10 cellular contexts compared by ENCODE assay signal in the genomic region with DNA sequence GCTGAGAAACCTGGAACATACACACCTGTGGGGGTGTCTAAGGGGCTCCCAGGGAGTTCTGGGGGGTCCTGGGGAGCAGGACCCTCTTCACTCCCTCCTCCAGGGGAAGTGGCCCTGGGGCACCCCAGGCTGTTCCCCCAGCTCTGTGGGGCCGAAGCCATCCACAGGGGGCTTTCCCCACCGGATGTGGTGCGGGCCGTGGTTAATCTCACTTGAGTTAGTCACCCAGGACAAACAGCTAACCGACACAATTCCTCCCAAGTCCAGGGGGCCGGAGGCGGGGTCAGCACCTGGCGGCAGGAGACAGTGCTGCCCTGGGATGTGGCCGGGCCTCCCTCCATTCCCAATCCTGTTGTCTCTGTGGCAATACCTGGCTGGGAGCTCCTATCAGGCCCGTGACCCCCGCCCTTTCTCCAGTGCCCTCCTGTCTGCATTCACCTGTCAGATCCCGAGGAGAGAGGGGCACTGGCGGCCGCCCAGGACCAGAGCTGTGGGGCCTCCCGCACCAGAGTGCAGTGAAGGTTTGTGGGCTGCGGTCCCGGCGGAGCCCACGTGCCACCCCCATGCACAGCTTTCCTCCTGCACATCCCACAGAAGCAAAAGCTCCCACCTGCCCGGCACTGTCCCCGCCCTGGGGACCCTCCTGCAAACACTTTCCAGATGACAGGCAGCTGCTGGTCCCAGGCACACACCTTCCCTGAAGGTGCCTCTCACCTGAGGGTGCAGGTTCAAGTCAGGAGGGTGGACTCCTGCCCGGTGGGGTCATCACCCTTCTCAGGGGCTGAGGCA. TPM values are rescaled to one million over a fixed set of nuclear protein-coding genes. Genes with fewer than 3 reads are reported as not detected.
A peak's percentile ranks its signal among the peaks of the same experiment; 100 is the strongest.
DNase-seq lines count a peak whose midpoint lies in the region; ATAC-seq and TF ChIP-seq lines count a peak whose summit lies in the region.
"Had no signal": no experiment of that assay in that cellular context is flagged by ENCODE, and none has a peak within 500 bp of the region (broad histone marks: within the 10 kb centered on the region; RNA-seq: fewer than 3 reads in every experiment).

No MANE protein-coding gene starts in this region.

- H3K27ac ChIP-seq in esophagus squamous epithelium, result no peak overlapping the region

- 20% methylated on average over 1 of the region's 22 CpGs; no CpG with 5 or more reads in 1 of the 2 donors for WGBS in esophagus squamous epithelium, 2 donors

- in situ Hi-C loops in ACHN (cut with HindIII; ENCODE audit: low pct_ligation_motif_present, low pct_unique_long_range_greater_than_20kb, low sequenced_read_pairs), result no loop called here
- in situ Hi-C loops in GM13976 (cut with MboI; ENCODE audit: low sequenced_read_pairs, unreplicated experiment), result no loop called here

- peaks cover 0 to 57% (median 0%) of the 10 kb centered on the region in 4 donors for H3K27me3 ChIP-seq in esophagus squamous epithelium

- no peak for TF ChIP-seq POLR2A in esophagus squamous epithelium (IDR thresholded peaks at IDR 0.05)

- no peak for ATAC-seq in GM21526 (IDR thresholded peaks at IDR 0.05; ENCODE audit: low FRiP score, unreplicated experiment)
- no peak for ATAC-seq in HG03196 (IDR thresholded peaks at IDR 0.05; ENCODE audit: unreplicated experiment)
- no peak for ATAC-seq in GM18517 (IDR thresholded peaks at IDR 0.05; ENCODE audit: unreplicated experiment)

- no peak overlapping the region for H3K4me3 ChIP-seq in esophagus squamous epithelium

- H3K36me3 ChIP-seq in esophagus squamous epithelium, result no peaks in the 10 kb centered on the region

- H3K9me3 ChIP-seq in esophagus squamous epithelium, result no peaks in the 10 kb centered on the region

- intact Hi-C loops in esophagus squamous epithelium (cut with DNase I), result no loop called here

- peaks cover 0 to 21% (median 0%) of the 10 kb centered on the region in 3 donors for H3K4me1 ChIP-seq in esophagus squamous epithelium

- TF ChIP-seq CTCF in GM13976 (IDR thresholded peaks at IDR 0.05; ENCODE audit: borderline replicate concordance, control extremely low read depth, extremely low read depth, insufficient read depth, missing control alignments) (no peak), esophagus squamous epithelium (IDR thresholded peaks at IDR 0.05) (no peak)

- DNase-seq in ACHN (peak; percentile 78), GM13976 (ENCODE audit: low spot score) (peak; percentile 56), UCSD-AML1 (lab: John Stamatoyannopoulos, UW; ENCODE audit: unreplicated experiment) (peak; percentile 36), iPS-NIHi11 (ENCODE audit: low spot score) (peak; percentile 26), esophagus squamous epithelium (lab: John Stamatoyannopoulos, UW) (no peak)
- DNase-seq: effector CD8-positive, alpha-beta T cell; GDM1 had no signal

RNA-seq across cellular contexts. Expression of a gene that starts 5.2 kb away (rescaled TPM):
- total RNA-seq in esophagus squamous epithelium, result 1 to 10 TPM in 1 of 4 donors, under 1 TPM in 1, not detected in 2; under 0.01 to 1.5 TPM
